Comparison of ENCODE assay signal across 22 cellular contexts in the genomic region with DNA sequence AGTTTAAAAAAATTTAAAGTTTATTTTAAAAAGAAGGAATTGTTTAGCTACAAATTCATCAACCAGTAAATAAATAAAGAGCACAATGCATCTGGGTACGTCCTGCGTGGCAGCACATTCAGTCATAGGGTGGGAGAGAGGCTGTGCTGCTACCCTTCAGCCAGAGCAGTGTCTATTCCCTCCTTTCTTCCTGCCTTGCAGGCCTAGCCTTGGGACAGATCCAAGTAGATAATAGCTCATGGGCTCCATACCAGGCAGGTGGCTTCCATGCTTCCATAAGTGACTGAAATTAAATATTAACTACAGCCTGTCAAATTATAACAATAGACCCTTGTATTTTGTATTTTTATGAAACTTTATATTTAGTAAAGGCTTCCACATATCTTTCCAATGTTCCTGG.
DNase-seq lines count a peak whose midpoint lies in the region; ATAC-seq and TF ChIP-seq lines count a peak whose summit lies in the region.
"Had no signal": no experiment of that assay in that cellular context is flagged by ENCODE, and none has a peak within 500 bp of the region (broad histone marks: within the 10 kb centered on the region; RNA-seq: fewer than 3 reads in every experiment).

No MANE protein-coding gene starts in this region.

- H3K4me1 Mint-ChIP-seq in mesothelial cell of epicardium: no peaks in the 10 kb centered on the region
- H3K4me1 Mint-ChIP-seq: activated naive CD8-positive, alpha-beta T cell treated with anti-CD3 and anti-CD28 coated beads, Interleukin-2, amount 10 ng/mL, durations not matched to agents 7 days and 5 days; T-helper 17 cell had no signal

- H3K27ac Mint-ChIP-seq in mesothelial cell of epicardium: no peak overlapping the region
- H3K27ac Mint-ChIP-seq: activated naive CD8-positive, alpha-beta T cell treated with anti-CD3 and anti-CD28 coated beads, Interleukin-2, amount 10 ng/mL, durations not matched to agents 7 days and 5 days; progenitor cell of endocrine pancreas; T-helper 17 cell had no signal

- H3K36me3 Mint-ChIP-seq in mesothelial cell of epicardium: no peaks in the 10 kb centered on the region
- H3K36me3 Mint-ChIP-seq: activated naive CD8-positive, alpha-beta T cell treated with anti-CD3 and anti-CD28 coated beads, Interleukin-2, amount 10 ng/mL, durations not matched to agents 7 days and 5 days had no signal

- no peak overlapping the region for H3K4me3 Mint-ChIP-seq in mesothelial cell of epicardium
- H3K4me3 Mint-ChIP-seq: activated naive CD8-positive, alpha-beta T cell treated with anti-CD3 and anti-CD28 coated beads, Interleukin-2, amount 10 ng/mL, durations not matched to agents 7 days and 5 days; T-helper 17 cell had no signal

- peaks cover 3% of the 10 kb centered on the region for H3K9me3 Mint-ChIP-seq in mesothelial cell of epicardium
- H3K9me3 Mint-ChIP-seq: activated naive CD8-positive, alpha-beta T cell treated with anti-CD3 and anti-CD28 coated beads, Interleukin-2, amount 10 ng/mL, durations not matched to agents 7 days and 5 days had no signal

- DNase-seq in DMS 273 treated with DMSO at 0.1 percent for 48 hours (lab: John Stamatoyannopoulos, UW) (peak; percentile 40), NCI-H1105 (lab: John Stamatoyannopoulos, UW) (peak; percentile 59), NCI-H69 (lab: John Stamatoyannopoulos, UW) (peak; percentile 95), left colon (peak; percentile 18 to 50), NCI-H82 treated with DMSO at 0.1 percent for 48 hours (lab: John Stamatoyannopoulos, UW; ENCODE audit: unreplicated experiment) (no peak), mesothelial cell of epicardium (ENCODE audit: low spot score in 2 of 2, unreplicated experiment in 2 of 2) (no peak)
- DNase-seq: activated CD4-positive, alpha-beta T cell treated with anti-CD3 and anti-CD28 coated beads for 1 hour; activated effector memory CD4-positive, alpha-beta T cell treated with Interleukin-2 at 50 U/mL for 16 hours; activated naive CD8-positive, alpha-beta T cell treated with anti-CD3 and anti-CD28 coated beads, Interleukin-2, amount 10 ng/mL, durations not matched to agents 7 days and 5 days; activated T-cell treated with anti-CD3 and anti-CD28 coated beads for 4 hours; caudate nucleus; Kasumi-1; mammary epithelial cell; MV-4-11; NCI-H2107; SK-N-SH; stimulated activated CD4-positive, alpha-beta T cell treated with anti-CD3 and anti-CD28 coated beads, Interleukin-15, amount 100 ng/mL, for 24 hours; stimulated activated naive CD4-positive, alpha-beta T cell; T-helper 17 cell had no signal

- ATAC-seq in left colon (peak; percentile 98), HG02840 (IDR thresholded peaks at IDR 0.05; ENCODE audit: low FRiP score, unreplicated experiment) (no peak), GM21528 (IDR thresholded peaks at IDR 0.05; ENCODE audit: low FRiP score, unreplicated experiment) (no peak)
- ATAC-seq: T-helper 17 cell had no signal

- no peaks in the 10 kb centered on the region for H3K27me3 Mint-ChIP-seq in mesothelial cell of epicardium (ENCODE audit: low read depth)
- H3K27me3 Mint-ChIP-seq: activated naive CD8-positive, alpha-beta T cell treated with anti-CD3 and anti-CD28 coated beads, Interleukin-2, amount 10 ng/mL, durations not matched to agents 7 days and 5 days; progenitor cell of endocrine pancreas had no signal

- no peak for TF ChIP-seq CTCF in mesothelial cell of epicardium (IDR thresholded peaks at IDR 0.05; ENCODE audit: unreplicated experiment)

- intact Hi-C loops in left colon (cut with DNase I, micrococcal nuclease): no loop called here

Comparison
In these comparisons a context has a peak if more than half of its experiments do, and no peak if none do; other contexts are left out.
1. DNase-seq: peak in DMS 273 treated with DMSO at 0.1 percent for 48 hours (single experiment), NCI-H1105 (single experiment), NCI-H69 (single experiment) and left colon (2 of 2); none in NCI-H82 treated with DMSO at 0.1 percent for 48 hours (single experiment) and mesothelial cell of epicardium (0 of 2).